ENCODE assay signal across 12 cellular contexts in genomic region chr2:231038483-231039293, GRCh38. TPM values are rescaled to one million over a fixed set of nuclear protein-coding genes. Genes with fewer than 3 reads are reported as not detected.
DNase-seq lines count a peak whose midpoint lies in the region; ATAC-seq and TF ChIP-seq lines count a peak whose summit lies in the region.
"Had no signal": no experiment of that assay in that cellular context is flagged by ENCODE, and none has a peak within 500 bp of the region (broad histone marks: within the 10 kb centered on the region; RNA-seq: fewer than 3 reads in every experiment).

No MANE protein-coding gene starts in this region.

- ATAC-seq in HG03108 (IDR thresholded peaks at IDR 0.05; ENCODE audit: unreplicated experiment): no peak
- ATAC-seq in GM19452 (IDR thresholded peaks at IDR 0.05; ENCODE audit: unreplicated experiment): no peak

- peak overlapping the region; percentile 69 for H3K4me3 ChIP-seq in WERI-Rb-1 (ENCODE audit: low read depth, low read length)
- peak overlapping the region; percentile 63 for H3K4me3 ChIP-seq in iPS-15b (ENCODE audit: low read depth, low read length)

- H3K27me3 ChIP-seq in WERI-Rb-1 (ENCODE audit: insufficient read depth, low read depth, severe bottlenecking): no peaks in the 10 kb centered on the region
- peaks cover 50% of the 10 kb centered on the region for H3K27me3 ChIP-seq in iPS-15b (ENCODE audit: control insufficient read depth, insufficient read depth, low read length)

- H3K9me3 ChIP-seq in WERI-Rb-1 (ENCODE audit: severe bottlenecking) (no peaks in the 10 kb centered on the region), iPS-15b (ENCODE audit: control insufficient read depth, insufficient read depth, low read length) (no peaks in the 10 kb centered on the region)

- peak overlapping the region; percentile 69 for H3K4me3 Mint-ChIP-seq in progenitor cell of endocrine pancreas (ENCODE audit: low read depth)

- H3K4me1 ChIP-seq in iPS-15b (ENCODE audit: control insufficient read depth, insufficient read depth, low read length): no peaks in the 10 kb centered on the region

- H3K9ac ChIP-seq in iPS-15b (ENCODE audit: low read depth, low read length): peak overlapping the region; percentile 13

- POLR2A ChIA-PET in HEK293T (lab: Yijun Ruan, JAX): interaction anchor here (0.8 kb wide), 1 partner anchor 15 kb away, joined by 4 read pairs; no protein-coding TSS in a partner anchor

- no peak overlapping the region for H3K27ac Mint-ChIP-seq in progenitor cell of endocrine pancreas

- no peaks in the 10 kb centered on the region for H3K9me3 Mint-ChIP-seq in progenitor cell of endocrine pancreas (ENCODE audit: low read depth)

- H3K4me1 Mint-ChIP-seq in progenitor cell of endocrine pancreas (ENCODE audit: low read depth): peaks cover 13% of the 10 kb centered on the region

- TF ChIP-seq CTCF in GM20000 (IDR thresholded peaks at IDR 0.05; ENCODE audit: extremely low read depth, missing control alignments) (no peak), WERI-Rb-1 (IDR thresholded peaks at IDR 0.05; ENCODE audit: low read depth, low read length) (no peak), progenitor cell of endocrine pancreas (IDR thresholded peaks at IDR 0.05; ENCODE audit: unreplicated experiment) (no peak)

- H3K27ac ChIP-seq in WERI-Rb-1: no peak overlapping the region

- no peaks in the 10 kb centered on the region for H3K36me3 ChIP-seq in WERI-Rb-1
- no peaks in the 10 kb centered on the region for H3K36me3 ChIP-seq in iPS-15b (ENCODE audit: control insufficient read depth, insufficient read depth, low read length)

- DNase-seq in GM20000 (ENCODE audit: low spot score): peak; percentile 29
- DNase-seq in WERI-Rb-1: no peak
- DNase-seq in progenitor cell of endocrine pancreas (ENCODE audit: low spot score, unreplicated experiment): no peak
- no peak for DNase-seq in NCI-H1694 treated with DMSO at 0.1 percent for 48 hours (lab: John Stamatoyannopoulos, UW)
- no peak for DNase-seq in HEK293T (ENCODE audit: extremely low spot score)
- DNase-seq: activated CD4-positive, CD25-positive, alpha-beta regulatory T cell treated with anti-CD3 and anti-CD28 coated beads, Interleukin-2, amount 50 U/mL, for 72 hours; NCI-H2081 had no signal

- H3K27me3 Mint-ChIP-seq in progenitor cell of endocrine pancreas: peaks cover 41% of the 10 kb centered on the region

- H3K36me3 Mint-ChIP-seq in progenitor cell of endocrine pancreas (ENCODE audit: insufficient read depth): peaks cover 4% of the 10 kb centered on the region

- CTCF ChIA-PET in HEK293T (lab: Yijun Ruan, JAX): interaction anchor here (1.4 kb wide), 1 partner anchor 14 kb away, joined by 6 read pairs; no protein-coding TSS in a partner anchor

TF ChIP-seq in HEK293T, 16 proteins besides CTCF, POLR2A, EP300 and RAD21:
- TF ChIP-seq TARDBP (IDR thresholded peaks at IDR 0.05) (no peak), SUZ12 (IDR thresholded peaks at IDR 0.05) (no peak), LEF1 (IDR thresholded peaks at IDR 0.05; ENCODE audit: borderline replicate concordance) (no peak), FOXA1 (IDR thresholded peaks at IDR 0.05) (no peak), FOXM1 (IDR thresholded peaks at IDR 0.05; ENCODE audit: borderline replicate concordance) (no peak), ELF4 (IDR thresholded peaks at IDR 0.05) (no peak), CTBP1 (IDR thresholded peaks at IDR 0.05; ENCODE audit: borderline replicate concordance) (no peak), ARNT (IDR thresholded peaks at IDR 0.05) (no peak), SP1 (IDR thresholded peaks at IDR 0.05) (no peak), L3MBTL2 (conservative IDR thresholded peaks at IDR 0.05) (no peak), NFRKB (IDR thresholded peaks at IDR 0.05) (no peak), ZNF384 (IDR thresholded peaks at IDR 0.05) (no peak), BHLHE40 (IDR thresholded peaks at IDR 0.05; ENCODE audit: borderline replicate concordance) (no peak), HDGF (IDR thresholded peaks at IDR 0.05; ENCODE audit: borderline replicate concordance) (no peak), FOXK2 (IDR thresholded peaks at IDR 0.05) (no peak), PKNOX1 (IDR thresholded peaks at IDR 0.05) (no peak)

RNA-seq across cellular contexts. Expression of gene C2orf72, which starts 1.4 kb away (rescaled TPM):
- 9.7 and 11.1 TPM in 2 replicates for total RNA-seq in progenitor cell of endocrine pancreas
- total RNA-seq: myocyte had no signal

RNA-seq across cellular contexts. Expression of gene PSMD1, which starts 18.0 kb away (rescaled TPM):
- 99.0 and 103 TPM in 2 replicates for total RNA-seq in progenitor cell of endocrine pancreas

RNA-seq across cellular contexts. Expression of gene SPATA3, which starts 42.8 kb away (rescaled TPM):
- total RNA-seq in progenitor cell of endocrine pancreas: not detected in 2 replicates
- total RNA-seq: frontal cortex, myocyte had no signal
